ENCODE assay signal across 9 cellular contexts in the genomic region with DNA sequence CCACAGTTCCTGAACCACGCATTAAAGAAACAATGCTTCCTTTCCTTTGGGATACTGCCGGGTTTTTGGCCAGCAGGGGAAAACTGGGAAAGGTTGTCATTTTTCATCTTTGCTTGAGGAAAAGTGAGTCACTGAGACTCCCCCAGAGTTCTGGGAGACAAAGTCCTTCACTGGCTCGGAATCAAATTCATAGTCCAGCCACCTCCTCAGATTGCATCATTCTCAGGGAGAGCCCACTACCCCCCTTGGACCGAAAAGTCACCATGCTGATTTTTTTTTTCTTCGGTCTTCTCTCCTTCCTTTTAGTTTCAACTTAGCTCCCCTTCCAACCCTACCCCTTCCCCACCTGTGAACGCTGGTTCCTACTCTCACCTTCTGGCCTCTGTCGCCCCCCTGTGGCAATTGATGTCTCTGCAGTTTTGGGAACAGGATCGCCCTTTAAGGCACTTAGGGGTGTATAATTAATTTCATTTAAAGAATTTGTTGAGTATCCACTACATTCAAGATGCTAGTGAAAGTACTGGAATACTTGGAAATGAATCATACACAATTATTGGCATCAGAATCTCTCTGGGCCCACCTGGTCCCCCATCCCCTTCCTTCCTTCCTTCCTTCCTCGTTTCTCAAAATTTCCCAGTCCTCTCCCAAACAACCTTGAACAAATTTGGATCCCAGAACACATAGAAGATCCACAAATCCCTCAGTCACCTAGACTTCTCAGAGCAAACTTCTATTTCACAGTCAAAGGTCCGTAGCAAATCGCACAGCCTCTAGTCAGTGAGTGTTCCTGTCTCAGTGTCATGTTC. TPM values are rescaled to one million over a fixed set of nuclear protein-coding genes. Genes with fewer than 3 reads are reported as not detected.
DNase-seq lines count a peak whose midpoint lies in the region; ATAC-seq and TF ChIP-seq lines count a peak whose summit lies in the region.
"Had no signal": no experiment of that assay in that cellular context is flagged by ENCODE, and none has a peak within 500 bp of the region (broad histone marks: within the 10 kb centered on the region; RNA-seq: fewer than 3 reads in every experiment).

No MANE protein-coding gene starts in this region.

- POLR2A ChIA-PET in activated B cell treated with CpG ODN at 0.5 μM for 24 hours (lab: Charles Lee): no interaction called here

- H3K4me3 Mint-ChIP-seq in activated B cell treated with CpG ODN at 0.5 μM for 24 hours (no peak overlapping the region), nephron (no peak overlapping the region)
- H3K4me3 Mint-ChIP-seq: dendritic cell treated with granulocyte-macrophage colony-stimulating factor and Interleukin-4, amounts not matched to agents 40 ng/mL and 50 ng/mL, for 4 days had no signal

- ATAC-seq in activated B cell treated with CpG ODN at 0.5 μM for 24 hours (ENCODE audit: low read depth): peak; percentile 42
- ATAC-seq in HG02970 (IDR thresholded peaks at IDR 0.05; ENCODE audit: low FRiP score, unreplicated experiment): no peak

- H3K27ac Mint-ChIP-seq in activated B cell treated with CpG ODN at 0.5 μM for 24 hours: no peak overlapping the region
- H3K27ac Mint-ChIP-seq in nephron: no peak overlapping the region
- H3K27ac Mint-ChIP-seq: dendritic cell treated with granulocyte-macrophage colony-stimulating factor and Interleukin-4, amounts not matched to agents 40 ng/mL and 50 ng/mL, for 4 days had no signal

- H3K36me3 ChIP-seq in MG63: no peaks in the 10 kb centered on the region
- H3K36me3 ChIP-seq in vagina: no peaks in the 10 kb centered on the region

- CTCF ChIA-PET in activated B cell treated with CpG ODN at 0.5 μM for 24 hours (lab: Charles Lee): interaction anchor here (0.6 to 10.9 kb wide), 9 partner anchors 10 to 681 kb away, joined by 3 to 113 read pairs (median 6); no protein-coding TSS in a partner anchor

- DNase-seq in NCI-H2107 treated with DMSO at 0.1 percent for 48 hours (lab: John Stamatoyannopoulos, UW; ENCODE audit: unreplicated experiment): peak; percentile 17
- no peak for DNase-seq in NCI-H2107 (lab: John Stamatoyannopoulos, UW)
- peak; percentile 12 for DNase-seq in MG63
- peak; percentile 37 for DNase-seq in activated B cell treated with CpG ODN at 0.5 μM for 24 hours
- DNase-seq in effector CD4-positive, alpha-beta T cell: peak; percentile 19
- peak in 1 of 2 donors; percentile 79 for DNase-seq in vagina (ENCODE audit: extremely low spot score in 2 of 2)

- TF ChIP-seq POLR2A in vagina (IDR thresholded peaks at IDR 0.05): no peak

- H3K9me3 ChIP-seq in MG63 (no peaks in the 10 kb centered on the region), vagina (no peaks in the 10 kb centered on the region)

- H3K4me1 Mint-ChIP-seq in activated B cell treated with CpG ODN at 0.5 μM for 24 hours (peaks cover 4% of the 10 kb centered on the region), nephron (peaks cover 6% of the 10 kb centered on the region)

- H3K9me3 Mint-ChIP-seq in activated B cell treated with CpG ODN at 0.5 μM for 24 hours (no peaks in the 10 kb centered on the region), nephron (no peaks in the 10 kb centered on the region)
- H3K9me3 Mint-ChIP-seq: dendritic cell treated with granulocyte-macrophage colony-stimulating factor and Interleukin-4, amounts not matched to agents 40 ng/mL and 50 ng/mL, for 4 days had no signal

- H3K4me1 ChIP-seq in vagina: no peaks in the 10 kb centered on the region

- H3K27me3 ChIP-seq in MG63 (peaks cover 13% of the 10 kb centered on the region), vagina (no peaks in the 10 kb centered on the region)

- no peak overlapping the region for H3K4me3 ChIP-seq in MG63
- no peak overlapping the region for H3K4me3 ChIP-seq in vagina

- H3K27me3 Mint-ChIP-seq in activated B cell treated with CpG ODN at 0.5 μM for 24 hours (peaks cover 55% of the 10 kb centered on the region), nephron (ENCODE audit: low read depth) (peaks cover 60% of the 10 kb centered on the region)

- H3K27ac ChIP-seq in vagina: no peak overlapping the region

- H3K36me3 Mint-ChIP-seq in activated B cell treated with CpG ODN at 0.5 μM for 24 hours (ENCODE audit: low read depth) (no peaks in the 10 kb centered on the region), nephron (ENCODE audit: low read depth) (no peaks in the 10 kb centered on the region)

- TF ChIP-seq CTCF in activated B cell treated with CpG ODN at 0.5 μM for 24 hours (IDR thresholded peaks at IDR 0.05) (peak; percentile 96), nephron (IDR thresholded peaks at IDR 0.05; ENCODE audit: unreplicated experiment in 3 of 3) (peak; percentile 71 to 78 (median 75)), vagina (IDR thresholded peaks at IDR 0.05) (peak; percentile 38 to 52 (median 40))

- intact Hi-C loops in activated B cell treated with CpG ODN at 0.5 μM for 24 hours (cut with micrococcal nuclease) (loop anchor here (1.0 to 5.0 kb wide), 4 partner anchors 50 to 1249 kb away; a partner anchor contains a TSS), vagina (cut with DNase I) (no loop called here)

RNA-seq across cellular contexts. Expression of a gene that starts 6.9 kb away (rescaled TPM):
- total RNA-seq in MG63 (2014; rRNA removed; shearing (Covaris generic); ENCODE audit: low replicate concordance): not detected in 2 replicates
- 0.18 TPM in 1 of 2 replicates, not detected in the other for total RNA-seq in activated B cell treated with CpG ODN at 0.5 μM for 24 hours
- total RNA-seq in vagina: 102 TPM

RNA-seq across cellular contexts. Expression of a gene that starts 40.1 kb away (rescaled TPM):
- not detected in 2 replicates for total RNA-seq in MG63 (2014; rRNA removed; shearing (Covaris generic); ENCODE audit: low replicate concordance)
- total RNA-seq in activated B cell treated with CpG ODN at 0.5 μM for 24 hours: 0.37 and 0.84 TPM in 2 replicates
- 23.8 TPM for total RNA-seq in vagina

Comparison
In these comparisons a context has a peak if more than half of its experiments do, and no peak if none do; other contexts are left out.
1. CTCF ChIP-seq: peak in every context shown above with its lines; median percentile 96 in activated B cell treated with CpG ODN at 0.5 μM for 24 hours; 75 in nephron; 40 in vagina.
2. RNA of a gene that starts 6.9 kb away (total RNA-seq): 102 TPM in vagina (single experiment); 0.18 TPM in activated B cell treated with CpG ODN at 0.5 μM for 24 hours and not detected in MG63; every median in the first group is over 10 times any median in the second.
3. RNA of a gene that starts 40.1 kb away (total RNA-seq): 23.8 TPM in vagina (single experiment); 0.37 to 0.84 TPM in activated B cell treated with CpG ODN at 0.5 μM for 24 hours and not detected in MG63; every median in the first group is over 10 times any median in the second.